8 cellular contexts compared by ENCODE assay signal in the genomic region with DNA sequence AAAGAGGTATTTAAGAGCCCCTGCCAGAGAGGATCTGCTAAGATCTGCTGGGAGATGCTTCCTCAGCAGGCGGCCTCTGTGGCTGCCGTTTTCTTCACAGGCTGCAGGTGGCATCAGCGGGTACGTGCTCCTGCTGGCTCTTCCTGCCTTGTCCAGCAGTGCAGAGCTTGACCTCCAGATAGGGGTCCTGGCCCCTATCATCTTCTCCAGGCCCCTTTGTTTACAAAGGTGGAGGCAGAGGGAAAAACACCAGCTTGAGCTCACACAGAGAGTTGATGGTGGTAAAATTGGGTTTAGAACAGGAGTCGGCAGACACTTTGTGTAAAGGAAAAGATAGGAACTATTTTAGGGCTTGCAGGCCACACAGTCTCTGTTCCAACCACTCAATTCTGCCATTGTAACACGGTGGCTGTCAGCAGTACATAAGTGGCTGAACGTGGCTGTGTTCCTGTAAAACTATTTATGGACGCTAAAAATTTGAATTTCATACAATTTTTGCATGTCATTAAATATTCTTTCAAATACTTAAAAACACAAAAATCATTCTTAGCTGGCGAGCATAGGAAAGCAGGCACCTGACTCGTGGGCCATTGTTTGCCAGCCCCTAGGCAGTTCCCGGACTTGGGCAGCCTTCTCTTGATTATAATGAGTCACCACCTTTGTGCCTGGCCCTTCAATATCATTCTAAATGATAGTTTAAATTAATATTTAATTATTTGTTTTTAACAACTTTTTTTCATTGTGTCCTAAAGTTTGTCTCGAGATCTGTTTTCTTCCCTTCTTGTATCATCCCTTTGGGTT.
DNase-seq lines count a peak whose midpoint lies in the region; ATAC-seq and TF ChIP-seq lines count a peak whose summit lies in the region.

No MANE protein-coding gene starts in this region.

- no peak overlapping the region for H3K4me3 ChIP-seq in retinal pigment epithelial cell (ENCODE audit: low read length)

- TF ChIP-seq CTCF in retinal pigment epithelial cell (conservative IDR thresholded peaks at IDR 0.05; ENCODE audit: low read depth, low read length), result peak; percentile 81

- ATAC-seq in HG02642 (IDR thresholded peaks at IDR 0.05; ENCODE audit: poor library complexity, unreplicated experiment) (peak; percentile 57), GM18870 (IDR thresholded peaks at IDR 0.05; ENCODE audit: unreplicated experiment) (no peak)

- peak overlapping the region; percentile 7 for H3K27ac ChIP-seq in angular gyrus (ENCODE audit: low read depth, low read length)

- DNase-seq in stimulated activated naive CD4-positive, alpha-beta T cell treated with Interleukin-2 at 50 U/mL for 16 hours (lab: John Stamatoyannopoulos, UW), result peak; percentile 1
- no peak for DNase-seq in stimulated activated naive CD4-positive, alpha-beta T cell (lab: John Stamatoyannopoulos, UW)
- peak; percentile 61 for DNase-seq in NCI-H460 (ENCODE audit: extremely low read depth, low read depth)
- DNase-seq in hepatic stellate cell (ENCODE audit: low spot score), result peak; percentile 74
- DNase-seq in retinal pigment epithelial cell (ENCODE audit: low read depth), result no peak

Comparison
In these comparisons a context has a peak if more than half of its experiments do, and no peak if none do; other contexts are left out.
1. DNase-seq: peak in stimulated activated naive CD4-positive, alpha-beta T cell treated with Interleukin-2 at 50 U/mL for 16 hours (single experiment), NCI-H460 (single experiment) and hepatic stellate cell (single experiment); none in stimulated activated naive CD4-positive, alpha-beta T cell (0 of 6) and retinal pigment epithelial cell (single experiment).